ENCODE assay signal across 8 cellular contexts in genomic region chr12:62813031-62813829, GRCh38.
A peak's percentile ranks its signal among the peaks of the same experiment; 100 is the strongest.
DNase-seq lines count a peak whose midpoint lies in the region; ATAC-seq, FAIRE-seq and TF ChIP-seq lines count a peak whose summit lies in the region.

No MANE protein-coding gene starts in this region.

- H3K9me3 Mint-ChIP-seq in activated naive CD4-positive, alpha-beta T cell treated with anti-CD3 and anti-CD28 coated beads, Interleukin-2, amount 50 U/mL, for 24 hours = no peaks in the 10 kb centered on the region

- no peak overlapping the region for H3K27ac Mint-ChIP-seq in activated naive CD4-positive, alpha-beta T cell treated with anti-CD3 and anti-CD28 coated beads, Interleukin-2, amount 50 U/mL, for 24 hours

- FAIRE-seq in H54 (lab: Jason Lieb, UNC) = peak; percentile 92

- no peak for TF ChIP-seq POLR2A in H54 (IDR thresholded peaks at IDR 0.05; ENCODE audit: low read depth, low read length)

- H3K4me1 Mint-ChIP-seq in activated naive CD4-positive, alpha-beta T cell treated with anti-CD3 and anti-CD28 coated beads, Interleukin-2, amount 50 U/mL, for 24 hours = peaks cover 16% of the 10 kb centered on the region

- H3K4me3 Mint-ChIP-seq in activated naive CD4-positive, alpha-beta T cell treated with anti-CD3 and anti-CD28 coated beads, Interleukin-2, amount 50 U/mL, for 24 hours = peak overlapping the region; percentile 54

- H3K36me3 Mint-ChIP-seq in activated naive CD4-positive, alpha-beta T cell treated with anti-CD3 and anti-CD28 coated beads, Interleukin-2, amount 50 U/mL, for 24 hours = no peaks in the 10 kb centered on the region

- peak; percentile 81 for DNase-seq in GM03348 (ENCODE audit: low spot score)
- DNase-seq in H54 (ENCODE audit: insufficient read length, low spot score) = no peak
- peak; percentile 32 for DNase-seq in NCI-H82 treated with DMSO at 0.1 percent for 48 hours (lab: John Stamatoyannopoulos, UW; ENCODE audit: unreplicated experiment)
- peak; percentile 78 for DNase-seq in Right ventricle myocardium superior
- DNase-seq in pons (ENCODE audit: low spot score) = peak; percentile 84
- no peak for DNase-seq in NK-92 treated with Interleukin-12 subunit alpha and Interleukin-12 subunit beta, amount 100 ng/mL, for 24 hours (lab: John Stamatoyannopoulos, UW)

- peaks cover 11% of the 10 kb centered on the region for H3K27me3 Mint-ChIP-seq in activated naive CD4-positive, alpha-beta T cell treated with anti-CD3 and anti-CD28 coated beads, Interleukin-2, amount 50 U/mL, for 24 hours

- intact Hi-C loops in Right ventricle myocardium superior (cut with DNase I) = loop anchor here (5.0 kb wide), 1 partner anchor 119 kb away; no protein-coding TSS in a partner anchor

- ATAC-seq in Right ventricle myocardium superior (ENCODE audit: poor library complexity) (peak; percentile 86), HG03175 (IDR thresholded peaks at IDR 0.05; ENCODE audit: unreplicated experiment) (no peak)

Comparison
In these comparisons a context has a peak if more than half of its experiments do, and no peak if none do; other contexts are left out.
1. DNase-seq: peak in GM03348 (single experiment), NCI-H82 treated with DMSO at 0.1 percent for 48 hours (single experiment), Right ventricle myocardium superior (single experiment) and pons (single experiment); none in H54 (single experiment) and NK-92 treated with Interleukin-12 subunit alpha and Interleukin-12 subunit beta, amount 100 ng/mL, for 24 hours (single experiment).